Comparison of ENCODE assay signal across 42 cellular contexts in genomic region chr19:15527705-15528104, GRCh38. TPM values are rescaled to one million over a fixed set of nuclear protein-coding genes. Genes with fewer than 3 reads are reported as not detected.
"Had no signal": no experiment of that assay in that cellular context is flagged by ENCODE, and none has a peak within 500 bp of the region (broad histone marks: within the 10 kb centered on the region; RNA-seq: fewer than 3 reads in every experiment).

No MANE protein-coding gene starts in this region.

- H3K36me3 Mint-ChIP-seq: brain had no signal

- DNase-seq: activated effector memory CD4-positive, alpha-beta T cell treated with anti-CD3 and anti-CD28 coated beads, Interleukin-2, amount 50 U/mL, for 16 hours; activated effector memory CD4-positive, alpha-beta T cell treated with Interleukin-2 at 50 U/mL for 16 hours; activated gamma-delta T cell; activated gamma-delta T cell treated with Interleukin-2 at 50 U/mL for 16 hours; activated naive CD4-positive, alpha-beta T cell; activated naive CD4-positive, alpha-beta T cell treated with anti-CD3 and anti-CD28 coated beads for 36 hours; activated naive CD4-positive, alpha-beta T cell treated with anti-CD3 and anti-CD28 coated beads, Interleukin-2, amount 10 ng/mL, durations not matched to agents 7 days and 5 days; activated naive CD4-positive, alpha-beta T cell treated with anti-CD3 and anti-CD28 coated beads, Interleukin-2, amount 50 U/mL, for 16 hours; activated naive CD4-positive, alpha-beta T cell treated with Interleukin-2 at 50 U/mL for 16 hours; activated naive CD8-positive, alpha-beta T cell treated with anti-CD3 and anti-CD28 coated beads for 36 hours; activated naive CD8-positive, alpha-beta T cell treated with anti-CD3 and anti-CD28 coated beads, Interleukin-2, amount 10 ng/mL, durations not matched to agents 7 days and 5 days; activated naive CD8-positive, alpha-beta T cell treated with anti-CD3 and anti-CD28 coated beads, Interleukin-2, amount 50 U/mL, for 24 hours; activated T-cell treated with anti-CD3 and anti-CD28 coated beads, Interleukin-2, amount 50 U/mL, for 4 hours; activated T-cell treated with anti-CD3 and anti-CD28 coated beads, Interleukin-2, amount 50 U/mL, for 48 hours; activated T-cell treated with anti-CD3 and anti-CD28 coated beads, Interleukin-2, amount 50 U/mL, for 72 hours; adrenal gland; amniotic stem cell; amygdala; anterior cingulate cortex; aorta; body of pancreas; brain microvascular endothelial cell; caudate nucleus; central memory CD4-positive, alpha-beta T cell; cerebellar nuclear complex had no signal

- H3K36me3 ChIP-seq: adrenal gland, ascending aorta, brain microvascular endothelial cell, breast epithelium, cardiac muscle cell had no signal

- H3K4me3 ChIP-seq: adrenal gland, ascending aorta, body of pancreas, breast epithelium, cardiac muscle cell had no signal

- H3K4me1 ChIP-seq: adrenal gland, ascending aorta, body of pancreas, breast epithelium had no signal

- H3K27ac Mint-ChIP-seq: activated naive CD4-positive, alpha-beta T cell treated with anti-CD3 and anti-CD28 coated beads for 36 hours; activated naive CD4-positive, alpha-beta T cell treated with anti-CD3 and anti-CD28 coated beads, Interleukin-2, amount 10 ng/mL, durations not matched to agents 7 days and 5 days; activated naive CD4-positive, alpha-beta T cell treated with anti-CD3 and anti-CD28 coated beads, Interleukin-2, amount 50 U/mL, for 24 hours; activated naive CD4-positive, alpha-beta T cell treated with anti-CD3 and anti-CD28 coated beads, Interleukin-2, amount 50 U/mL, for 72 hours; activated naive CD8-positive, alpha-beta T cell; activated naive CD8-positive, alpha-beta T cell treated with anti-CD3 and anti-CD28 coated beads for 36 hours; activated naive CD8-positive, alpha-beta T cell treated with anti-CD3 and anti-CD28 coated beads, Interleukin-2, amount 10 ng/mL, durations not matched to agents 7 days and 5 days; activated naive CD8-positive, alpha-beta T cell treated with anti-CD3 and anti-CD28 coated beads, Interleukin-2, amount 50 U/mL, for 24 hours; activated T-cell treated with anti-CD3 and anti-CD28 coated beads, Interleukin-2, amount 50 U/mL, for 72 hours; activated T-helper 1 cell treated with anti-CD3 and anti-CD28 coated beads, Interleukin-12 subunit alpha, Interleukin-12 subunit beta, Interleukin-2, Interleukin-4 antibody, amounts not matched to agents 30 ng/mL and 10 ng/mL and 1 ng/mL, durations not matched to agents 14 hours and 24 hours and 36 hours; activated T-helper 17 cell treated with anti-CD3 and anti-CD28 coated beads, Interleukin-2, amount 50 U/mL, for 72 hours; activated T-helper 2 cell treated with anti-CD3 and anti-CD28 coated beads, Interferon-gamma antibody, Interleukin-2, Interleukin-4, amounts not matched to agents 10 μg/mL and 5 μg/mL and 100 μg/mL, durations not matched to agents 14 hours and 24 hours and 36 hours; brain had no signal

- H3K9me3 Mint-ChIP-seq: activated naive CD4-positive, alpha-beta T cell treated with anti-CD3 and anti-CD28 coated beads, Interleukin-2, amount 50 U/mL, for 24 hours had no signal

- H3K27me3 ChIP-seq: adrenal gland, ascending aorta, body of pancreas, brain microvascular endothelial cell, breast epithelium, cardiac muscle cell had no signal

- FAIRE-seq: astrocyte, bronchial epithelial cell, colon had no signal

- H3K27ac ChIP-seq: adrenal gland, ascending aorta, body of pancreas, brain microvascular endothelial cell, breast epithelium, cardiac muscle cell had no signal

- H3K9me3 ChIP-seq: adrenal gland, ascending aorta, body of pancreas, breast epithelium had no signal

- H3K4me1 Mint-ChIP-seq: brain had no signal

- H3K4me3 Mint-ChIP-seq: activated naive CD4-positive, alpha-beta T cell treated with anti-CD3 and anti-CD28 coated beads for 36 hours; activated naive CD4-positive, alpha-beta T cell treated with anti-CD3 and anti-CD28 coated beads, Interleukin-2, amount 10 ng/mL, durations not matched to agents 7 days and 5 days; activated naive CD4-positive, alpha-beta T cell treated with anti-CD3 and anti-CD28 coated beads, Interleukin-2, amount 50 U/mL, for 24 hours; activated naive CD8-positive, alpha-beta T cell; activated naive CD8-positive, alpha-beta T cell treated with anti-CD3 and anti-CD28 coated beads for 36 hours; activated naive CD8-positive, alpha-beta T cell treated with anti-CD3 and anti-CD28 coated beads, Interleukin-2, amount 10 ng/mL, durations not matched to agents 7 days and 5 days; activated naive CD8-positive, alpha-beta T cell treated with anti-CD3 and anti-CD28 coated beads, Interleukin-2, amount 50 U/mL, for 24 hours; activated T-cell treated with anti-CD3 and anti-CD28 coated beads, Interleukin-2, amount 50 U/mL, for 4 hours; activated T-cell treated with anti-CD3 and anti-CD28 coated beads, Interleukin-2, amount 50 U/mL, for 72 hours; activated T-helper 1 cell treated with anti-CD3 and anti-CD28 coated beads, Interleukin-12 subunit alpha, Interleukin-12 subunit beta, Interleukin-2, Interleukin-4 antibody, amounts not matched to agents 30 ng/mL and 10 ng/mL and 1 ng/mL, durations not matched to agents 14 hours and 24 hours and 36 hours; activated T-helper 17 cell treated with anti-CD3 and anti-CD28 coated beads, Interleukin-2, amount 50 U/mL, for 72 hours; brain; central memory CD8-positive, alpha-beta T cell had no signal

- H3K27me3 Mint-ChIP-seq: activated naive CD4-positive, alpha-beta T cell treated with anti-CD3 and anti-CD28 coated beads, Interleukin-2, amount 50 U/mL, for 24 hours; activated naive CD8-positive, alpha-beta T cell; activated naive CD8-positive, alpha-beta T cell treated with anti-CD3 and anti-CD28 coated beads for 36 hours; activated naive CD8-positive, alpha-beta T cell treated with anti-CD3 and anti-CD28 coated beads, Interleukin-2, amount 50 U/mL, for 24 hours; activated T-helper 17 cell treated with anti-CD3 and anti-CD28 coated beads, Interleukin-2, amount 50 U/mL, for 72 hours; central memory CD8-positive, alpha-beta T cell had no signal

- ATAC-seq: activated naive CD4-positive, alpha-beta T cell treated with anti-CD3 and anti-CD28 coated beads, Interleukin-2, amount 50 U/mL, for 72 hours; activated naive CD8-positive, alpha-beta T cell treated with anti-CD3 and anti-CD28 coated beads, Interleukin-2, amount 50 U/mL, for 24 hours; activated T-cell treated with anti-CD3 and anti-CD28 coated beads, Interleukin-2, amount 50 U/mL, for 4 hours; activated T-cell treated with anti-CD3 and anti-CD28 coated beads, Interleukin-2, amount 50 U/mL, for 72 hours; activated T-helper 17 cell treated with anti-CD3 and anti-CD28 coated beads, Interleukin-2, amount 50 U/mL, for 72 hours; body of pancreas had no signal

RNA-seq across cellular contexts. Expression of gene CYP4F22, which starts 19.4 kb away (rescaled TPM):
- total RNA-seq: activated T-helper 1 cell treated with anti-CD3 and anti-CD28 coated beads, Interleukin-12 subunit alpha, Interleukin-12 subunit beta, Interleukin-2, Interleukin-4 antibody, amounts not matched to agents 30 ng/mL and 10 ng/mL and 1 ng/mL, durations not matched to agents 14 hours and 24 hours and 36 hours; aorta; ascending aorta; astrocyte; body of pancreas; bronchial epithelial cell; cardiac muscle cell; cardiac septum; cerebellum; chondrocyte had no signal
- polyA plus RNA-seq: adrenal gland, aorta, cardiac muscle cell had no signal

RNA-seq across cellular contexts. Expression of gene PGLYRP2, which starts 48.4 kb away (rescaled TPM):
- total RNA-seq: activated naive CD8-positive, alpha-beta T cell treated with anti-CD3 and anti-CD28 coated beads for 36 hours; activated T-helper 1 cell treated with anti-CD3 and anti-CD28 coated beads, Interleukin-12 subunit alpha, Interleukin-12 subunit beta, Interleukin-2, Interleukin-4 antibody, amounts not matched to agents 30 ng/mL and 10 ng/mL and 1 ng/mL, durations not matched to agents 14 hours and 24 hours and 36 hours; activated T-helper 2 cell treated with anti-CD3 and anti-CD28 coated beads, Interferon-gamma antibody, Interleukin-2, Interleukin-4, amounts not matched to agents 10 μg/mL and 5 μg/mL and 100 μg/mL, durations not matched to agents 14 hours and 24 hours and 36 hours; adrenal gland; aorta; ascending aorta; astrocyte; body of pancreas; bronchial epithelial cell; cardiac muscle cell; cardiac septum; cerebellum; chondrocyte had no signal
- polyA plus RNA-seq: adrenal gland, aorta, cardiac muscle cell had no signal
